9 cellular contexts compared by ENCODE assay signal in the genomic region with DNA sequence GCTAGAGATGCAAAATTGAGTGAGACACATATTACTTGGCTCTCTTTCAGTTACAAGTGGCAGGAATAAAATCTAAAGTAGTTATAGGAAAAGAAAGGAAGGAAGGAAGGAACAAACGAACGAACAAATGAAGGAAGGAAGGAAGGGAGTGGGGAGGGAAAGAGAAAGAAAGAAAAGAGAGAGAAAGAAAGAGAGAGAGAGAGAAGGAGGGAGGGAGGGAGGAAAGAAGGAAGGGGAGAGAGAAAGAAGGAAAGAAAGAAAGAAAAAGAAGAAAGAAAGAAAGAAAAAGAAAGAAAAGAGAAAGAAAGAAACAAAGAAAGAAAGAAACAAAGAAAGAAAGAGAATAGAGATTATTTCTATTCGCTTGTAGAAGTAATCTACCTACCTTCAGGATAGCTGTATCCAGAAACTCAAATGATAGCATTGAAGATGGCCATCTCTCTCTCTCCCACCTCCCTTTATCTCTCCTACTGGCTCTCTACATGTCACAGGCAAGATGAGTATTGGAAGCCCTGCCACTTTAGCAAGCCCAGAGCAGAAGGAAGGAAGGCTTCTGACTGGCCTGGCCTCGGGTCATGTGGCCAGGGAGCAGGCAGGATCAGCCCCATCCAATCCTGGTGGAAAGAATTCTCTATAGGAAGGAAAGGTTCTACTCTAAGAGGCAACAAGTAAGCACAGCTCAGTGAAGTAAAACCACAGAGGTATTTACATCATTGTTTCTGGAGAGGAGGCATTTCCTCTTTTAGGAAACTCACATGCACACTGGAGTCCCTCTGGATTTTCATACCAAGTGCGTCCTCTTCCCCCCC.
DNase-seq lines count a peak whose midpoint lies in the region; ATAC-seq and TF ChIP-seq lines count a peak whose summit lies in the region.
"Had no signal": no experiment of that assay in that cellular context is flagged by ENCODE, and none has a peak within 500 bp of the region (broad histone marks: within the 10 kb centered on the region; RNA-seq: fewer than 3 reads in every experiment).

No MANE protein-coding gene starts in this region.

- H2BK20ac ChIP-seq in H9 (ENCODE audit: low read depth, low read length, poor library complexity, severe bottlenecking): no peak overlapping the region

- H3K27me3 ChIP-seq in H9 (ENCODE audit: insufficient read depth, low read length): no peaks in the 10 kb centered on the region

- H3K9me3 Mint-ChIP-seq in H9: peaks cover 10 to 13% of the 10 kb centered on the region in 2 experiments

- H3K79me1 ChIP-seq in H9 (ENCODE audit: insufficient read depth, low read depth, low read length, poor library complexity, severe bottlenecking): no peaks in the 10 kb centered on the region

- H4K20me1 ChIP-seq in H9 (ENCODE audit: control insufficient read depth, insufficient read depth, insufficient read length): no peaks in the 10 kb centered on the region

- no peak overlapping the region for H3K4ac ChIP-seq in H9 (ENCODE audit: low read depth, low read length)

- H3K36me3 Mint-ChIP-seq in T-helper 17 cell (ENCODE audit: low read depth) (peaks cover 2% of the 10 kb centered on the region), H9 (ENCODE audit: insufficient read depth in 1 of 3, low read depth in 3 of 3) (peaks cover 0 to 7% (median 0%) of the 10 kb centered on the region in 3 experiments; a peak in 4 of 7 replicates)

- no peak overlapping the region for H4K5ac ChIP-seq in H9 (ENCODE audit: insufficient read length, low read depth, low read length)

- H3K56ac ChIP-seq in H9 (ENCODE audit: insufficient read length, low read depth, low read length): no peak overlapping the region

- H3K27me3 Mint-ChIP-seq in T-helper 17 cell (no peaks in the 10 kb centered on the region), H9 (ENCODE audit: low read depth) (no peaks in the 10 kb centered on the region; the same call in none of the 2 replicates)

- H3K9me3 ChIP-seq in T-helper 17 cell (ENCODE audit: control insufficient read depth, low read length, poor library complexity, severe bottlenecking) (no peaks in the 10 kb centered on the region), H9 (ENCODE audit: control insufficient read depth, low read depth, low read length) (peaks cover 7% of the 10 kb centered on the region)

- no peak overlapping the region for H2AFZ ChIP-seq in H9 (ENCODE audit: low read length)

- no CpG with 5 or more reads among the region's 5 CpGs for WGBS in H9 (ENCODE audit: extremely low coverage, insufficient read length, low lambda C conversion rate)

- no peak overlapping the region for H3K23ac ChIP-seq in H9 (ENCODE audit: insufficient read length, low read depth, low read length)

- no peak overlapping the region for H4K8ac ChIP-seq in H9 (replicated peaks; ENCODE audit: insufficient read length, low read depth, low read length)

- no peak overlapping the region for H3K18ac ChIP-seq in H9 (ENCODE audit: insufficient read length, low read depth, low read length)

- no peak overlapping the region for H2BK5ac ChIP-seq in H9 (ENCODE audit: insufficient read length, low read length)

- H2AK5ac ChIP-seq in H9 (ENCODE audit: insufficient read length, low read length): no peak overlapping the region

- H3K4me1 Mint-ChIP-seq in T-helper 17 cell: peaks cover 13% of the 10 kb centered on the region
- peaks cover 32 to 37% of the 10 kb centered on the region in 2 experiments for H3K4me1 Mint-ChIP-seq in H9

- no peak overlapping the region for H4K91ac ChIP-seq in H9 (ENCODE audit: insufficient read length, low read depth, low read length)

- ATAC-seq in HG02678 (IDR thresholded peaks at IDR 0.05; ENCODE audit: unreplicated experiment): peak; percentile 24
- ATAC-seq in T-helper 17 cell: no peak
- ATAC-seq in HG02610 (IDR thresholded peaks at IDR 0.05; ENCODE audit: unreplicated experiment): no peak

- no peak overlapping the region for H2BK15ac ChIP-seq in H9 (ENCODE audit: low read depth, low read length)

- peaks cover 3% of the 10 kb centered on the region; the same call in 1 of the 2 replicates for H3K4me1 ChIP-seq in H9 (ENCODE audit: insufficient read depth, low read length)

- in situ Hi-C loops in G401 (cut with HindIII; ENCODE audit: low sequenced_read_pairs): no loop called here

- H3K14ac ChIP-seq in H9 (ENCODE audit: insufficient read depth, low read length): no peak overlapping the region

- no peak overlapping the region for H2BK120ac ChIP-seq in H9 (ENCODE audit: low read depth, low read length, poor library complexity, severe bottlenecking)

- H3K27ac Mint-ChIP-seq in T-helper 17 cell (peak overlapping the region; percentile 19), H9 (no peak overlapping the region)

- no peak for TF ChIP-seq CTCF in H9 (conservative IDR thresholded peaks at IDR 0.05)

- no peak overlapping the region for H2BK12ac ChIP-seq in H9 (ENCODE audit: insufficient read length, low read depth, low read length)

- no peak overlapping the region for H3K4me2 ChIP-seq in H9 (ENCODE audit: insufficient read depth, insufficient read length, low read length)

- no peak overlapping the region for H3T11ph ChIP-seq in H9 (ENCODE audit: low read length)

- H3K23me2 ChIP-seq in H9 (ENCODE audit: insufficient read length, low read depth, low read length, poor library complexity, severe bottlenecking): no peaks in the 10 kb centered on the region

- DNase-seq in AG20443 (ENCODE audit: low spot score) (peak; percentile 74), T-helper 17 cell (no peak), kidney tubule cell (ENCODE audit: low spot score) (peak; percentile 64), G401 (ENCODE audit: low spot score) (no peak), H9 (no peak), NCI-H748 treated with DMSO at 0.1 percent for 48 hours (lab: John Stamatoyannopoulos, UW) (no peak)

- no peak overlapping the region for H3K9ac ChIP-seq in H9 (ENCODE audit: extremely low read depth, insufficient read length, low read length)

- H3K4me3 Mint-ChIP-seq in T-helper 17 cell: no peak overlapping the region
- H3K4me3 Mint-ChIP-seq in H9: no peak overlapping the region; a peak in 1 of 5 replicates

- H3K79me2 ChIP-seq in H9 (ENCODE audit: insufficient read depth, low read length): no peaks in the 10 kb centered on the region

- no peak overlapping the region for H3K27ac ChIP-seq in H9 (ENCODE audit: insufficient read length, low read depth, low read length)
- H3K27ac ChIP-seq: VCaP had no signal

Comparison
In these comparisons a context has a peak if more than half of its experiments do, and no peak if none do; other contexts are left out.
1. DNase-seq: peak in AG20443 (single experiment) and kidney tubule cell (single experiment); none in T-helper 17 cell (0 of 3), G401 (single experiment), H9 (single experiment) and NCI-H748 treated with DMSO at 0.1 percent for 48 hours (single experiment).